In the genomic region with DNA sequence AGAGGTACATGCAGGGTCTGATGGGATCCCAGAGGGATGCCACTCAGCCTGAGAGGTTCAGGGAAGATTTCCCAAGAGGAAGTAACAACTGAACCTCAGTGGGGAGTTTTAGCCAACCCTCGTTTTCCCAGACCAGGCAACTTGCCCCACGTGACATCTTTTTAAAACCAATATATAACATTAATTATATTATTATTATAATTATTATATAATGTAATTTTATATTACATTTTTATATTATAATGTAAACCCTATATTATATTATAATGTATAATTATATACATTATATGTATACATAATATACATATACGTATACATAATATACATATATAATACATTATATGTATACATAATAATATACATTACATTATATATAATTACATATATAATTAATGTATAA, we compare ENCODE assay signal across 19 cellular contexts.
DNase-seq lines count a peak whose midpoint lies in the region; ATAC-seq, FAIRE-seq and TF ChIP-seq lines count a peak whose summit lies in the region.
"Had no signal": no experiment of that assay in that cellular context is flagged by ENCODE, and none has a peak within 500 bp of the region (broad histone marks: within the 10 kb centered on the region; RNA-seq: fewer than 3 reads in every experiment).

No MANE protein-coding gene starts in this region.

- intact Hi-C loops in activated CD4-positive, alpha-beta memory T cell treated with anti-CD3 and anti-CD28 coated beads for 36 hours (cut with micrococcal nuclease): loop anchor here (1.0 kb wide), 3 partner anchors 21 to 182 kb away; no protein-coding TSS in a partner anchor
- intact Hi-C loops in kidney (cut with DNase I): no loop called here

- H3K4me1 ChIP-seq in CD4-positive, CD25-positive, alpha-beta regulatory T cell (ENCODE audit: control insufficient read depth, insufficient read depth, low read length, poor library complexity, severe bottlenecking): no peaks in the 10 kb centered on the region
- no peaks in the 10 kb centered on the region for H3K4me1 ChIP-seq in kidney (ENCODE audit: control insufficient read depth in 1 of 2, insufficient read depth in 1 of 2, low read depth in 1 of 2, low read length in 2 of 2)
- H3K4me1 ChIP-seq: A549 had no signal

- no peaks in the 10 kb centered on the region for H3K27me3 ChIP-seq in CD4-positive, CD25-positive, alpha-beta regulatory T cell (ENCODE audit: control insufficient read depth, insufficient read depth, low read length)
- H3K27me3 ChIP-seq: BLaER1 had no signal

- H3K9ac ChIP-seq in kidney (ENCODE audit: low read length in 2 of 2): no peak overlapping the region
- H3K9ac ChIP-seq: BLaER1 had no signal

- H3K4me3 Mint-ChIP-seq in activated CD4-positive, alpha-beta memory T cell treated with anti-CD3 and anti-CD28 coated beads for 36 hours: no peak overlapping the region
- H3K4me3 Mint-ChIP-seq in activated CD4-positive, alpha-beta memory T cell treated with anti-CD3 and anti-CD28 coated beads, Interleukin-2, amount 10 ng/mL, durations not matched to agents 7 days and 5 days: no peak overlapping the region
- H3K4me3 Mint-ChIP-seq in CD4-positive, CD25-positive, alpha-beta regulatory T cell: no peak overlapping the region
- H3K4me3 Mint-ChIP-seq in activated T-helper 17 cell treated with anti-CD3 and anti-CD28 coated beads, Interleukin-2, amount 50 U/mL, for 72 hours: peak overlapping the region; percentile 72
- peak overlapping the region in 1 of 3 donors; percentile 50 for H3K4me3 Mint-ChIP-seq in T-cell

- peak; percentile 98 for FAIRE-seq in kidney (lab: Jason Lieb, UNC)
- FAIRE-seq: A549, D721Med, K562 had no signal

- H3K36me3 Mint-ChIP-seq in activated CD4-positive, alpha-beta memory T cell treated with anti-CD3 and anti-CD28 coated beads for 36 hours: no peaks in the 10 kb centered on the region
- no peaks in the 10 kb centered on the region for H3K36me3 Mint-ChIP-seq in activated CD4-positive, alpha-beta memory T cell treated with anti-CD3 and anti-CD28 coated beads, Interleukin-2, amount 10 ng/mL, durations not matched to agents 7 days and 5 days (ENCODE audit: low read depth)
- peaks cover 3% of the 10 kb centered on the region for H3K36me3 Mint-ChIP-seq in CD4-positive, CD25-positive, alpha-beta regulatory T cell
- H3K36me3 Mint-ChIP-seq in activated T-helper 17 cell treated with anti-CD3 and anti-CD28 coated beads, Interleukin-2, amount 50 U/mL, for 72 hours (ENCODE audit: low read depth): no peaks in the 10 kb centered on the region
- H3K36me3 Mint-ChIP-seq in T-cell: no peaks in the 10 kb centered on the region

- H3K9me3 Mint-ChIP-seq in activated CD4-positive, alpha-beta memory T cell treated with anti-CD3 and anti-CD28 coated beads for 36 hours: peaks cover 3% of the 10 kb centered on the region
- no peaks in the 10 kb centered on the region for H3K9me3 Mint-ChIP-seq in activated CD4-positive, alpha-beta memory T cell treated with anti-CD3 and anti-CD28 coated beads, Interleukin-2, amount 10 ng/mL, durations not matched to agents 7 days and 5 days
- peaks cover 0 to 9% (median 0%) of the 10 kb centered on the region in 7 donors for H3K9me3 Mint-ChIP-seq in CD4-positive, CD25-positive, alpha-beta regulatory T cell
- H3K9me3 Mint-ChIP-seq in activated T-helper 17 cell treated with anti-CD3 and anti-CD28 coated beads, Interleukin-2, amount 50 U/mL, for 72 hours: peaks cover 5% of the 10 kb centered on the region
- peaks cover 0 to 16% (median 4%) of the 10 kb centered on the region in 3 donors for H3K9me3 Mint-ChIP-seq in T-cell

- H3K27me3 Mint-ChIP-seq in activated CD4-positive, alpha-beta memory T cell treated with anti-CD3 and anti-CD28 coated beads for 36 hours: peaks cover 15% of the 10 kb centered on the region
- peaks cover 41% of the 10 kb centered on the region for H3K27me3 Mint-ChIP-seq in activated CD4-positive, alpha-beta memory T cell treated with anti-CD3 and anti-CD28 coated beads, Interleukin-2, amount 10 ng/mL, durations not matched to agents 7 days and 5 days
- H3K27me3 Mint-ChIP-seq in CD4-positive, CD25-positive, alpha-beta regulatory T cell: peaks cover 8% of the 10 kb centered on the region
- peaks cover 39% of the 10 kb centered on the region for H3K27me3 Mint-ChIP-seq in activated T-helper 17 cell treated with anti-CD3 and anti-CD28 coated beads, Interleukin-2, amount 50 U/mL, for 72 hours
- H3K27me3 Mint-ChIP-seq in T-cell: peaks cover 6 to 12% of the 10 kb centered on the region in 2 donors

- H3K4me1 Mint-ChIP-seq in activated CD4-positive, alpha-beta memory T cell treated with anti-CD3 and anti-CD28 coated beads for 36 hours (ENCODE audit: low read depth): peaks cover 23% of the 10 kb centered on the region
- peaks cover 11% of the 10 kb centered on the region for H3K4me1 Mint-ChIP-seq in activated CD4-positive, alpha-beta memory T cell treated with anti-CD3 and anti-CD28 coated beads, Interleukin-2, amount 10 ng/mL, durations not matched to agents 7 days and 5 days
- H3K4me1 Mint-ChIP-seq in CD4-positive, CD25-positive, alpha-beta regulatory T cell: peaks cover 0 to 17% (median 0%) of the 10 kb centered on the region in 4 donors
- peaks cover 21% of the 10 kb centered on the region for H3K4me1 Mint-ChIP-seq in activated T-helper 17 cell treated with anti-CD3 and anti-CD28 coated beads, Interleukin-2, amount 50 U/mL, for 72 hours
- peaks cover 0 to 30% (median 12%) of the 10 kb centered on the region in 3 donors for H3K4me1 Mint-ChIP-seq in T-cell

- DNase-seq in activated CD4-positive, alpha-beta memory T cell treated with anti-CD3 and anti-CD28 coated beads for 36 hours: no peak
- no peak for DNase-seq in activated CD4-positive, alpha-beta memory T cell treated with anti-CD3 and anti-CD28 coated beads, Interleukin-2, amount 10 ng/mL, durations not matched to agents 7 days and 5 days
- DNase-seq in CD4-positive, CD25-positive, alpha-beta regulatory T cell: no peak
- DNase-seq in kidney (no peak), GM10266 (ENCODE audit: extremely low spot score) (no peak), T-cell (no peak), AG08396 (ENCODE audit: low spot score) (no peak)
- DNase-seq: NCI-H1092 treated with DMSO at 0.1 percent for 48 hours, NCI-H146, NCI-H2029 treated with DMSO at 0.1 percent for 48 hours, NCI-H2171, NCI-H446 treated with DMSO at 0.1 percent for 48 hours, NCI-H774, SHP77 had no signal

- H3K27ac ChIP-seq in CD4-positive, CD25-positive, alpha-beta regulatory T cell (ENCODE audit: insufficient read depth, low read length, poor library complexity, severe bottlenecking): no peak overlapping the region
- no peak overlapping the region for H3K27ac ChIP-seq in kidney (ENCODE audit: low read depth in 2 of 2, low read length in 2 of 2)
- H3K27ac ChIP-seq: A549, BLaER1 had no signal

- H3K4me3 ChIP-seq in CD4-positive, CD25-positive, alpha-beta regulatory T cell (ENCODE audit: low read depth, low read length): peak overlapping the region; percentile 43
- H3K4me3 ChIP-seq in kidney (ENCODE audit: low read length in 2 of 2): no peak overlapping the region
- H3K4me3 ChIP-seq: A549, BLaER1, K562 had no signal

- TF ChIP-seq CTCF in kidney (IDR thresholded peaks at IDR 0.05; ENCODE audit: borderline replicate concordance, extremely low read depth, insufficient read depth) (no peak), GM10266 (IDR thresholded peaks at IDR 0.05; ENCODE audit: control insufficient read depth, insufficient read depth, low read depth, missing control alignments) (no peak)

- H3K27ac Mint-ChIP-seq in activated CD4-positive, alpha-beta memory T cell treated with anti-CD3 and anti-CD28 coated beads for 36 hours: peak overlapping the region; percentile 46
- no peak overlapping the region for H3K27ac Mint-ChIP-seq in activated CD4-positive, alpha-beta memory T cell treated with anti-CD3 and anti-CD28 coated beads, Interleukin-2, amount 10 ng/mL, durations not matched to agents 7 days and 5 days
- peak overlapping the region in 1 of 3 donors; percentile 68 for H3K27ac Mint-ChIP-seq in CD4-positive, CD25-positive, alpha-beta regulatory T cell
- H3K27ac Mint-ChIP-seq in activated T-helper 17 cell treated with anti-CD3 and anti-CD28 coated beads, Interleukin-2, amount 50 U/mL, for 72 hours: no peak overlapping the region
- H3K27ac Mint-ChIP-seq in T-cell: peak overlapping the region in 1 of 2 donors; percentile 85

- no peaks in the 10 kb centered on the region for H3K36me3 ChIP-seq in CD4-positive, CD25-positive, alpha-beta regulatory T cell (ENCODE audit: control insufficient read depth, insufficient read depth, low read length)
- no peaks in the 10 kb centered on the region for H3K36me3 ChIP-seq in kidney (ENCODE audit: control insufficient read depth in 1 of 2, insufficient read depth in 2 of 2, low read length in 2 of 2)

- no peaks in the 10 kb centered on the region for H3K9me3 ChIP-seq in CD4-positive, CD25-positive, alpha-beta regulatory T cell (ENCODE audit: control insufficient read depth in 2 of 2, low read length in 2 of 2)
- H3K9me3 ChIP-seq in kidney (ENCODE audit: control insufficient read depth in 1 of 2, low read length in 2 of 2): no peaks in the 10 kb centered on the region
- H3K9me3 ChIP-seq: A549, BLaER1 had no signal

- ATAC-seq in CD4-positive, CD25-positive, alpha-beta regulatory T cell (ENCODE audit: low read depth in 2 of 2): no peak
- ATAC-seq in activated T-helper 17 cell treated with anti-CD3 and anti-CD28 coated beads, Interleukin-2, amount 50 U/mL, for 72 hours (replicated peaks): no peak
- no peak for ATAC-seq in T-cell (replicated peaks in 1 of 4)
- ATAC-seq: A549, K562 had no signal

- POLR2A ChIA-PET in activated CD4-positive, alpha-beta memory T cell treated with anti-CD3 and anti-CD28 coated beads for 36 hours (lab: Charles Lee): no interaction called here
- POLR2A ChIA-PET in activated CD4-positive, alpha-beta memory T cell treated with anti-CD3 and anti-CD28 coated beads, Interleukin-2, amount 10 ng/mL, durations not matched to agents 7 days and 5 days (lab: Charles Lee): no interaction called here
- POLR2A ChIA-PET in T-cell (lab: Charles Lee): no interaction called here

- CTCF ChIA-PET in activated CD4-positive, alpha-beta memory T cell treated with anti-CD3 and anti-CD28 coated beads for 36 hours (lab: Charles Lee): interaction anchor here (1.1 kb wide), 1 partner anchor 41 kb away, joined by 3 read pairs; no protein-coding TSS in a partner anchor
- CTCF ChIA-PET in activated CD4-positive, alpha-beta memory T cell treated with anti-CD3 and anti-CD28 coated beads, Interleukin-2, amount 10 ng/mL, durations not matched to agents 7 days and 5 days (lab: Charles Lee): interaction anchor here (1.3 kb wide), 1 partner anchor 9 kb away, joined by 7 read pairs; no protein-coding TSS in a partner anchor
- CTCF ChIA-PET in T-cell (lab: Charles Lee): interaction anchor here in 1 of 2 donors (1.1 kb wide), 1 partner anchor 9 kb away, joined by 9 read pairs; no protein-coding TSS in a partner anchor
